In the genomic region with DNA sequence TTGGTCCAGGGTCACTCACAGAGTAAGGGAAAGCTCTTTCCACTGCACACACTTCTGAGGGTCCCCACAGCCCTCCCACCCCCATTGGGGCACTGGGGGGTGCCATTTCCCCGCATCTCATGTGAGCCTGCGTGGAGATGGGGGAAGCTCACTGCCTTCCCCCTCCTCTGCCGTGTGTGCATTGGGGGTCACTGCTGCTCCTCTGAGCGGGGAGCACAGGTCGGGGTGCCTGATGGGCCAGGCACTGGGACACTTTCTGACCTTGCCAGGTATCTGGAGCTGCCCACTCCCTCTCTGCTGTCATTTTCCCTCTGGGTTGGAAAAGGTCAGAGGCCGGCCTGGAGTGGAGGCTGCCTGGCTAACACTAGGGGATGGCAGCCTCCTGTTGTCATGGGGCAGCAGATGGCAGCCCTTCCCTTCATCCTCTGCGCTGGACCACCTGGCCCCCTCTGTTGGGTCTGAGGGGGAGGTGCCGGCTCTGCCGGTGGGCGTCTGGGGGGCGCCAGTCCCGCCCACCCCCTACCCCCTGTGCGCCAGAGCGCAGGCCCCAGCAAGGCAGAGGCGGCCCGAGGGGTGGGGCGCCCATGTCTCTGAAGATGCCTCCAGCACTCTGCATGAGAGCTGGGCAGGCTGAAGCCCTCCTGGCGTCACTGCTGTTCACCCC, we compare ENCODE assay signal across 1 cellular context.
A peak's percentile ranks its signal among the peaks of the same experiment; 100 is the strongest.
TF ChIP-seq lines count a peak whose summit lies in the region.

No MANE protein-coding gene starts in this region.

TF ChIP-seq in K562, 482 proteins besides CTCF, POLR2A, EP300 and RAD21:
- TF ChIP-seq, protein P1, sequence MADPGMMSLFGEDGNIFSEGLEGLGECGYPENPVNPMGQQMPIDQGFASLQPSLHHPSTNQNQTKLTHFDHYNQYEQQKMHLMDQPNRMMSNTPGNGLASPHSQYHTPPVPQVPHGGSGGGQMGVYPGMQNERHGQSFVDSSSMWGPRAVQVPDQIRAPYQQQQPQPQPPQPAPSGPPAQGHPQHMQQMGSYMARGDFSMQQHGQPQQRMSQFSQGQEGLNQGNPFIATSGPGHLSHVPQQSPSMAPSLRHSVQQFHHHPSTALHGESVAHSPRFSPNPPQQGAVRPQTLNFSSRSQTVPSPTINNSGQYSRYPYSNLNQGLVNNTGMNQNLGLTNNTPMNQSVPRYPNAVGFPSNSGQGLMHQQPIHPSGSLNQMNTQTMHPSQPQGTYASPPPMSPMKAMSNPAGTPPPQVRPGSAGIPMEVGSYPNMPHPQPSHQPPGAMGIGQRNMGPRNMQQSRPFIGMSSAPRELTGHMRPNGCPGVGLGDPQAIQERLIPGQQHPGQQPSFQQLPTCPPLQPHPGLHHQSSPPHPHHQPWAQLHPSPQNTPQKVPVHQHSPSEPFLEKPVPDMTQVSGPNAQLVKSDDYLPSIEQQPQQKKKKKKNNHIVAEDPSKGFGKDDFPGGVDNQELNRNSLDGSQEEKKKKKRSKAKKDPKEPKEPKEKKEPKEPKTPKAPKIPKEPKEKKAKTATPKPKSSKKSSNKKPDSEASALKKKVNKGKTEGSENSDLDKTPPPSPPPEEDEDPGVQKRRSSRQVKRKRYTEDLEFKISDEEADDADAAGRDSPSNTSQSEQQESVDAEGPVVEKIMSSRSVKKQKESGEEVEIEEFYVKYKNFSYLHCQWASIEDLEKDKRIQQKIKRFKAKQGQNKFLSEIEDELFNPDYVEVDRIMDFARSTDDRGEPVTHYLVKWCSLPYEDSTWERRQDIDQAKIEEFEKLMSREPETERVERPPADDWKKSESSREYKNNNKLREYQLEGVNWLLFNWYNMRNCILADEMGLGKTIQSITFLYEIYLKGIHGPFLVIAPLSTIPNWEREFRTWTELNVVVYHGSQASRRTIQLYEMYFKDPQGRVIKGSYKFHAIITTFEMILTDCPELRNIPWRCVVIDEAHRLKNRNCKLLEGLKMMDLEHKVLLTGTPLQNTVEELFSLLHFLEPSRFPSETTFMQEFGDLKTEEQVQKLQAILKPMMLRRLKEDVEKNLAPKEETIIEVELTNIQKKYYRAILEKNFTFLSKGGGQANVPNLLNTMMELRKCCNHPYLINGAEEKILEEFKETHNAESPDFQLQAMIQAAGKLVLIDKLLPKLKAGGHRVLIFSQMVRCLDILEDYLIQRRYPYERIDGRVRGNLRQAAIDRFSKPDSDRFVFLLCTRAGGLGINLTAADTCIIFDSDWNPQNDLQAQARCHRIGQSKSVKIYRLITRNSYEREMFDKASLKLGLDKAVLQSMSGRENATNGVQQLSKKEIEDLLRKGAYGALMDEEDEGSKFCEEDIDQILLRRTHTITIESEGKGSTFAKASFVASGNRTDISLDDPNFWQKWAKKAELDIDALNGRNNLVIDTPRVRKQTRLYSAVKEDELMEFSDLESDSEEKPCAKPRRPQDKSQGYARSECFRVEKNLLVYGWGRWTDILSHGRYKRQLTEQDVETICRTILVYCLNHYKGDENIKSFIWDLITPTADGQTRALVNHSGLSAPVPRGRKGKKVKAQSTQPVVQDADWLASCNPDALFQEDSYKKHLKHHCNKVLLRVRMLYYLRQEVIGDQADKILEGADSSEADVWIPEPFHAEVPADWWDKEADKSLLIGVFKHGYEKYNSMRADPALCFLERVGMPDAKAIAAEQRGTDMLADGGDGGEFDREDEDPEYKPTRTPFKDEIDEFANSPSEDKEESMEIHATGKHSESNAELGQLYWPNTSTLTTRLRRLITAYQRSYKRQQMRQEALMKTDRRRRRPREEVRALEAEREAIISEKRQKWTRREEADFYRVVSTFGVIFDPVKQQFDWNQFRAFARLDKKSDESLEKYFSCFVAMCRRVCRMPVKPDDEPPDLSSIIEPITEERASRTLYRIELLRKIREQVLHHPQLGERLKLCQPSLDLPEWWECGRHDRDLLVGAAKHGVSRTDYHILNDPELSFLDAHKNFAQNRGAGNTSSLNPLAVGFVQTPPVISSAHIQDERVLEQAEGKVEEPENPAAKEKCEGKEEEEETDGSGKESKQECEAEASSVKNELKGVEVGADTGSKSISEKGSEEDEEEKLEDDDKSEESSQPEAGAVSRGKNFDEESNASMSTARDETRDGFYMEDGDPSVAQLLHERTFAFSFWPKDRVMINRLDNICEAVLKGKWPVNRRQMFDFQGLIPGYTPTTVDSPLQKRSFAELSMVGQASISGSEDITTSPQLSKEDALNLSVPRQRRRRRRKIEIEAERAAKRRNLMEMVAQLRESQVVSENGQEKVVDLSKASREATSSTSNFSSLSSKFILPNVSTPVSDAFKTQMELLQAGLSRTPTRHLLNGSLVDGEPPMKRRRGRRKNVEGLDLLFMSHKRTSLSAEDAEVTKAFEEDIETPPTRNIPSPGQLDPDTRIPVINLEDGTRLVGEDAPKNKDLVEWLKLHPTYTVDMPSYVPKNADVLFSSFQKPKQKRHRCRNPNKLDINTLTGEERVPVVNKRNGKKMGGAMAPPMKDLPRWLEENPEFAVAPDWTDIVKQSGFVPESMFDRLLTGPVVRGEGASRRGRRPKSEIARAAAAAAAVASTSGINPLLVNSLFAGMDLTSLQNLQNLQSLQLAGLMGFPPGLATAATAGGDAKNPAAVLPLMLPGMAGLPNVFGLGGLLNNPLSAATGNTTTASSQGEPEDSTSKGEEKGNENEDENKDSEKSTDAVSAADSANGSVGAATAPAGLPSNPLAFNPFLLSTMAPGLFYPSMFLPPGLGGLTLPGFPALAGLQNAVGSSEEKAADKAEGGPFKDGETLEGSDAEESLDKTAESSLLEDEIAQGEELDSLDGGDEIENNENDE (IDR thresholded peaks at IDR 0.05; ENCODE audit: low read depth, low read length): no peak
- TF ChIP-seq MIER1 (IDR thresholded peaks at IDR 0.05; ENCODE audit: low read depth): no peak
- peak; percentile 10; the same call in 1 of the 2 replicates for TF ChIP-seq POLR2G (IDR thresholded peaks at IDR 0.05; ENCODE audit: low read depth, low read length)
- TF ChIP-seq ZSCAN32 (CRISPR knock-in tag; IDR thresholded peaks at IDR 0.05): no peak
